In genomic region chr14:96410119-96410518, GRCh38 we compare ENCODE assay signal across 1 cellular context.
TF ChIP-seq lines count a peak whose summit lies in the region.

No MANE protein-coding gene starts in this region.

TF ChIP-seq in HCT116, 20 proteins besides CTCF, POLR2A, EP300 and RAD21 (continued from another document):
- TF ChIP-seq ATF3 (IDR thresholded peaks at IDR 0.05) (no peak), EGR1 (IDR thresholded peaks at IDR 0.05; ENCODE audit: low read depth) (no peak), YY1 (IDR thresholded peaks at IDR 0.05; ENCODE audit: extremely low read depth, insufficient replicate concordance, low read depth, low read length) (no peak), SP1 (IDR thresholded peaks at IDR 0.05; ENCODE audit: low read depth) (no peak; the same call in 1 of the 2 replicates), SIN3A (IDR thresholded peaks at IDR 0.05; ENCODE audit: low read depth) (no peak; the same call in 1 of the 2 replicates), POLR2AphosphoS5 (IDR thresholded peaks at IDR 0.05; ENCODE audit: low read depth, low read length) (no peak), TCF7L2 (IDR thresholded peaks at IDR 0.05; ENCODE audit: borderline replicate concordance, extremely low read depth, insufficient read depth, insufficient read length) (no peak), ZNF274 (IDR thresholded peaks at IDR 0.05; ENCODE audit: low read depth, low read length) (no peak), SRF (IDR thresholded peaks at IDR 0.05; ENCODE audit: low read depth) (no peak)
